Comparison of ENCODE assay signal across 20 cellular contexts in genomic region chr19:15403151-15403531, GRCh38. TPM values are rescaled to one million over a fixed set of nuclear protein-coding genes. Genes with fewer than 3 reads are reported as not detected.
DNase-seq lines count a peak whose midpoint lies in the region; ATAC-seq, FAIRE-seq and TF ChIP-seq lines count a peak whose summit lies in the region.
"Had no signal": no experiment of that assay in that cellular context is flagged by ENCODE, and none has a peak within 500 bp of the region (broad histone marks: within the 10 kb centered on the region; RNA-seq: fewer than 3 reads in every experiment).

No MANE protein-coding gene starts in this region.

- 78% methylated on average over 10 of the region's 10 CpGs for WGBS in right cardiac atrium

- peaks cover 65% of the 10 kb centered on the region for H3K36me3 ChIP-seq in A673 (ENCODE audit: insufficient read depth, low read length, poor library complexity, severe bottlenecking)

- CTCF ChIA-PET in A673 (lab: Charles Lee): no interaction called here

- H3K4me3 Mint-ChIP-seq in stimulated activated effector memory CD8-positive, alpha-beta T cell treated with anti-CD3 and anti-CD28 coated beads, Interleukin-12 subunit alpha, Interleukin-12 subunit beta, amount 100 ng/mL, for 72 hours: no peak overlapping the region
- H3K4me3 Mint-ChIP-seq: activated naive CD8-positive, alpha-beta T cell treated with anti-CD3 and anti-CD28 coated beads, Interleukin-2, amount 50 U/mL, for 24 hours had no signal

- intact Hi-C loops in A673 (cut with micrococcal nuclease; ENCODE audit: unreplicated experiment): no loop called here
- intact Hi-C loops in right cardiac atrium (cut with DNase I): no loop called here

- H3K27ac ChIP-seq in A673 (ENCODE audit: low read depth, low read length, poor library complexity, severe bottlenecking) (peak overlapping the region; percentile 23), right cardiac atrium (ENCODE audit: low read length) (peak overlapping the region; percentile 75)

- H3K4me1 Mint-ChIP-seq in stimulated activated effector memory CD8-positive, alpha-beta T cell treated with anti-CD3 and anti-CD28 coated beads, Interleukin-12 subunit alpha, Interleukin-12 subunit beta, amount 100 ng/mL, for 72 hours: peaks cover 23% of the 10 kb centered on the region

- peaks cover 65% of the 10 kb centered on the region for H3K36me3 Mint-ChIP-seq in stimulated activated effector memory CD8-positive, alpha-beta T cell treated with anti-CD3 and anti-CD28 coated beads, Interleukin-12 subunit alpha, Interleukin-12 subunit beta, amount 100 ng/mL, for 72 hours

- H3K4me3 ChIP-seq in A673 (ENCODE audit: low read depth, low read length, poor library complexity, severe bottlenecking): no peak overlapping the region
- H3K4me3 ChIP-seq in right cardiac atrium (ENCODE audit: low read length): no peak overlapping the region
- H3K4me3 ChIP-seq: skin epidermis, upper lobe of left lung had no signal

- peak; percentile 26 for FAIRE-seq in HTR-8/SVneo (lab: Jason Lieb, UNC)
- FAIRE-seq: colon, D721Med, H54 had no signal

- DNase-seq in A673 (ENCODE audit: low spot score) (no peak), HTR-8/SVneo (ENCODE audit: insufficient read length, low spot score) (no peak), right cardiac atrium (no peak), NCI-H524 treated with DMSO at 0.1 percent for 48 hours (lab: John Stamatoyannopoulos, UW) (no peak), AG08396 (ENCODE audit: low spot score) (no peak), occipital lobe (lab: John Stamatoyannopoulos, UW) (no peak), NCI-H1417 treated with DMSO at 0.1 percent for 48 hours (lab: John Stamatoyannopoulos, UW) (no peak)
- no peak for DNase-seq in stimulated activated effector memory CD8-positive, alpha-beta T cell treated with anti-CD3 and anti-CD28 coated beads, Interleukin-12 subunit alpha, Interleukin-12 subunit beta, amount 100 ng/mL, for 72 hours (ENCODE audit: low spot score in 2 of 2)
- DNase-seq: activated CD4-positive, alpha-beta T cell treated with anti-CD3 and anti-CD28 coated beads for 4 hours; activated naive CD8-positive, alpha-beta T cell treated with anti-CD3 and anti-CD28 coated beads, Interleukin-2, amount 50 U/mL, for 24 hours; effector memory CD4-positive, alpha-beta T cell; NCI-H2081 treated with DMSO at 0.1 percent for 48 hours; NCI-H446; stimulated activated CD4-positive, alpha-beta T cell treated with anti-CD3 and anti-CD28 coated beads, Interleukin-1b, Interleukin-23, amount 100 ng/mL, for 48 hours had no signal

- H3K27me3 ChIP-seq in A673 (replicated peaks; ENCODE audit: insufficient read depth, low read depth, low read length, poor library complexity) (no peaks in the 10 kb centered on the region), right cardiac atrium (ENCODE audit: control insufficient read depth, insufficient read depth) (no peaks in the 10 kb centered on the region)
- H3K27me3 ChIP-seq: upper lobe of left lung had no signal

- no TSS peak for BruUV-seq in A673 (replicated peaks; lab: Mats Ljungman, UMichigan)

- peak overlapping the region; percentile 34 for H3K27ac Mint-ChIP-seq in stimulated activated effector memory CD8-positive, alpha-beta T cell treated with anti-CD3 and anti-CD28 coated beads, Interleukin-12 subunit alpha, Interleukin-12 subunit beta, amount 100 ng/mL, for 72 hours
- H3K27ac Mint-ChIP-seq: activated naive CD8-positive, alpha-beta T cell treated with anti-CD3 and anti-CD28 coated beads, Interleukin-2, amount 50 U/mL, for 24 hours had no signal

- POLR2A ChIA-PET in A673 (lab: Charles Lee; ENCODE audit: low non-redundant PET): interaction anchor here (0.5 kb wide), 1 partner anchor 11 kb away, joined by 12 read pairs; no protein-coding TSS in a partner anchor

- H3K9me3 ChIP-seq in A673 (ENCODE audit: low read depth, low read length, poor library complexity, severe bottlenecking): no peaks in the 10 kb centered on the region
- H3K9me3 ChIP-seq in right cardiac atrium (ENCODE audit: control insufficient read depth, low read length): no peaks in the 10 kb centered on the region
- H3K9me3 ChIP-seq: upper lobe of left lung had no signal

- H3K9me3 Mint-ChIP-seq in stimulated activated effector memory CD8-positive, alpha-beta T cell treated with anti-CD3 and anti-CD28 coated beads, Interleukin-12 subunit alpha, Interleukin-12 subunit beta, amount 100 ng/mL, for 72 hours: no peaks in the 10 kb centered on the region
- H3K9me3 Mint-ChIP-seq: activated naive CD8-positive, alpha-beta T cell treated with anti-CD3 and anti-CD28 coated beads, Interleukin-2, amount 50 U/mL, for 24 hours; brain had no signal

- no peak for ATAC-seq in right cardiac atrium
- ATAC-seq in stimulated activated effector memory CD8-positive, alpha-beta T cell treated with anti-CD3 and anti-CD28 coated beads, Interleukin-12 subunit alpha, Interleukin-12 subunit beta, amount 100 ng/mL, for 72 hours: no peak
- ATAC-seq: activated naive CD8-positive, alpha-beta T cell treated with anti-CD3 and anti-CD28 coated beads, Interleukin-2, amount 50 U/mL, for 24 hours had no signal

- TF ChIP-seq CTCF in A673 (conservative IDR thresholded peaks at IDR 0.05; ENCODE audit: low read depth, low read length): no peak

- H3K4me1 ChIP-seq in A673 (ENCODE audit: insufficient read depth, low read length, poor library complexity, severe bottlenecking): peaks cover 4% of the 10 kb centered on the region
- peaks cover 12% of the 10 kb centered on the region for H3K4me1 ChIP-seq in right cardiac atrium (ENCODE audit: control insufficient read depth, insufficient read depth, low read length)

RNA-seq across cellular contexts. Expression of gene AKAP8L, which starts 15.6 kb away (rescaled TPM):
- total RNA-seq in A673 (2021) (132 and 147 TPM in 2 replicates), right cardiac atrium (100 to 1,000 TPM in 1 of 4 donors, 10 to 100 TPM in 3; 64.4 to 106 (median 86.1) TPM), occipital lobe (59.6 TPM)
- polyA plus RNA-seq in right cardiac atrium: 66.5 TPM

RNA-seq across cellular contexts. Expression of gene AKAP8, which starts 23.6 kb away (rescaled TPM):
- total RNA-seq in A673 (2021) (46.8 and 48.4 TPM in 2 replicates), right cardiac atrium (10 to 100 TPM; 17.1 to 24.9 (median 21.4) TPM), occipital lobe (11.7 TPM)
- 9.3 TPM for polyA plus RNA-seq in right cardiac atrium

RNA-seq across cellular contexts. Expression of gene WIZ, which starts 46.6 kb away (rescaled TPM):
- total RNA-seq in A673 (2021) (72.3 and 73.7 TPM in 2 replicates), right cardiac atrium (10 to 100 TPM; 28.9 to 36.5 (median 33.3) TPM), occipital lobe (11.1 TPM)
- 28.0 TPM for polyA plus RNA-seq in right cardiac atrium
